In genomic region chr21:26581818-26582217, GRCh38 we compare ENCODE assay signal across 8 cellular contexts.
"Had no signal": no experiment of that assay in that cellular context is flagged by ENCODE, and none has a peak within 500 bp of the region (broad histone marks: within the 10 kb centered on the region; RNA-seq: fewer than 3 reads in every experiment).

No MANE protein-coding gene starts in this region.

- ATAC-seq: GM12878 had no signal

- FAIRE-seq: G401.6, GM12878, GM12891, GM12892, GM18507, GM19239 had no signal

- DNase-seq: GDM1, GF-D8 had no signal

- H3K4me3 ChIP-seq: GM12878 had no signal
